In genomic region chr3:193114431-193115340, GRCh38 we compare ENCODE assay signal across 1 cellular context.
TF ChIP-seq lines count a peak whose summit lies in the region.

No MANE protein-coding gene starts in this region.

TF ChIP-seq in GM23338, 12 proteins besides CTCF, POLR2A, EP300 and RAD21:
- no peak for TF ChIP-seq ZNF462 (CRISPR knock-in tag; IDR thresholded peaks at IDR 0.05)
